In genomic region chr6:26193467-26194328, GRCh38 we compare ENCODE assay signal across 9 cellular contexts.
DNase-seq lines count a peak whose midpoint lies in the region; ATAC-seq and TF ChIP-seq lines count a peak whose summit lies in the region.
"Had no signal": no experiment of that assay in that cellular context is flagged by ENCODE, and none has a peak within 500 bp of the region (broad histone marks: within the 10 kb centered on the region; RNA-seq: fewer than 3 reads in every experiment).

No MANE protein-coding gene starts in this region.

- H3K27me3 ChIP-seq in A673 (replicated peaks; ENCODE audit: insufficient read depth, low read depth, low read length, poor library complexity) (no peaks in the 10 kb centered on the region), mesendoderm (ENCODE audit: insufficient read depth, low read length, poor library complexity) (no peaks in the 10 kb centered on the region), upper lobe of right lung (peaks cover 13% of the 10 kb centered on the region)

- TF ChIP-seq CTCF in A673 (conservative IDR thresholded peaks at IDR 0.05; ENCODE audit: low read depth, low read length) (no peak), WTC11 (IDR thresholded peaks at IDR 0.05) (no peak), upper lobe of right lung (IDR thresholded peaks at IDR 0.05) (no peak)

- BruUV-seq in A673 (replicated peaks; lab: Mats Ljungman, UMichigan) = no TSS peak

- WGBS in mesendoderm (ENCODE audit: extremely low coverage, insufficient coverage, low lambda C conversion rate) = no CpG with 5 or more reads among the region's 1 CpG

- H3K23ac ChIP-seq in mesendoderm (ENCODE audit: low read length) = no peak overlapping the region

- ATAC-seq in WTC11 (no peak), upper lobe of right lung (no peak)

- H3K9me3 ChIP-seq in A673 (ENCODE audit: low read depth, low read length, poor library complexity, severe bottlenecking) (no peaks in the 10 kb centered on the region), upper lobe of right lung (no peaks in the 10 kb centered on the region)

- H3K27me3 Mint-ChIP-seq in WTC11 (ENCODE audit: low read depth) = no peaks in the 10 kb centered on the region

- H3K4me1 ChIP-seq in A673 (ENCODE audit: insufficient read depth, low read length, poor library complexity, severe bottlenecking) (peaks cover 3% of the 10 kb centered on the region), mesendoderm (ENCODE audit: control insufficient read depth, low read depth, low read length) (no peaks in the 10 kb centered on the region), upper lobe of right lung (no peaks in the 10 kb centered on the region)

- H3K27ac Mint-ChIP-seq in WTC11 = peak overlapping the region; percentile 69

- no peak overlapping the region for H3K4me2 ChIP-seq in mesendoderm (ENCODE audit: low read length)

- CTCF ChIA-PET in A673 (lab: Charles Lee) (no interaction called here), WTC11 (lab: Charles Lee) (no interaction called here)

- H3K4ac ChIP-seq in mesendoderm (ENCODE audit: low read depth, low read length) = no peak overlapping the region

- peaks cover 10% of the 10 kb centered on the region for H3K36me3 Mint-ChIP-seq in WTC11

- peaks cover 33% of the 10 kb centered on the region for H3K4me1 Mint-ChIP-seq in WTC11

- H2BK120ac ChIP-seq in mesendoderm (ENCODE audit: low read depth, low read length) = no peak overlapping the region

- H4K5ac ChIP-seq in mesendoderm (ENCODE audit: low read length) = no peak overlapping the region

- H2BK5ac ChIP-seq in mesendoderm (ENCODE audit: low read length) = peak overlapping the region; percentile 28

- no peak overlapping the region for H3K9ac ChIP-seq in mesendoderm (ENCODE audit: low read length)

- H3K79me1 ChIP-seq in mesendoderm (ENCODE audit: low read length) = no peaks in the 10 kb centered on the region

- DNase-seq in A673 (ENCODE audit: low spot score) = no peak
- DNase-seq in WTC11 (ENCODE audit: low spot score) = no peak
- DNase-seq in mesendoderm = no peak
- DNase-seq in NCI-H128 (lab: John Stamatoyannopoulos, UW; ENCODE audit: unreplicated experiment) = no peak
- no peak for DNase-seq in substantia nigra (lab: John Stamatoyannopoulos, UW)
- DNase-seq in upper lobe of right lung = no peak
- DNase-seq in AG08395 (ENCODE audit: low spot score) = no peak
- DNase-seq: activated CD4-positive, alpha-beta T cell treated with anti-CD3 and anti-CD28 coated beads, Interleukin-2, amount 50 U/mL, for 48 hours had no signal

- H3K4me3 ChIP-seq in A673 (ENCODE audit: low read depth, low read length, poor library complexity, severe bottlenecking) = peak overlapping the region; percentile 63
- no peak overlapping the region for H3K4me3 ChIP-seq in mesendoderm (ENCODE audit: low read length)
- no peak overlapping the region for H3K4me3 ChIP-seq in upper lobe of right lung

- POLR2A ChIA-PET in A673 (lab: Charles Lee; ENCODE audit: low non-redundant PET) = interaction anchor here (0.6 kb wide), 1 partner anchor 33 kb away, joined by 14 read pairs; no protein-coding TSS in a partner anchor
- POLR2A ChIA-PET in WTC11 (lab: Charles Lee) = interaction anchor here (0.9 to 7.9 kb wide), 7 partner anchors 8 to 79 kb away, joined by 3 to 471 read pairs (median 4); a partner anchor contains a TSS

- H3K27ac ChIP-seq in A673 (ENCODE audit: low read depth, low read length, poor library complexity, severe bottlenecking) (peak overlapping the region; percentile 87), mesendoderm (ENCODE audit: low read depth, low read length) (no peak overlapping the region), substantia nigra (ENCODE audit: low read depth, low read length, poor library complexity, severe bottlenecking) (no peak overlapping the region), upper lobe of right lung (no peak overlapping the region)

- intact Hi-C loops in A673 (cut with micrococcal nuclease; ENCODE audit: unreplicated experiment) (no loop called here), upper lobe of right lung (cut with DNase I) (no loop called here)

- H3K9me3 Mint-ChIP-seq in WTC11 = no peaks in the 10 kb centered on the region

- H3K56ac ChIP-seq in mesendoderm (ENCODE audit: low read length) = no peak overlapping the region

- H3K4me3 Mint-ChIP-seq in WTC11 = no peak overlapping the region

- no peaks in the 10 kb centered on the region for H3K36me3 ChIP-seq in A673 (ENCODE audit: insufficient read depth, low read length, poor library complexity, severe bottlenecking)
- no peaks in the 10 kb centered on the region for H3K36me3 ChIP-seq in mesendoderm (ENCODE audit: control insufficient read depth, insufficient read depth, low read length)
- no peaks in the 10 kb centered on the region for H3K36me3 ChIP-seq in upper lobe of right lung

- H4K8ac ChIP-seq in mesendoderm (ENCODE audit: low read depth, low read length) = no peak overlapping the region

- H2AK5ac ChIP-seq in mesendoderm (ENCODE audit: low read length) = no peak overlapping the region

- H2BK15ac ChIP-seq in mesendoderm (replicated peaks; ENCODE audit: low read depth) = no peak overlapping the region

- peak; percentile 24 for TF ChIP-seq POLR2A in GM19099 (IDR thresholded peaks at IDR 0.05; ENCODE audit: extremely low read depth, insufficient read length, low read depth)

- no peak overlapping the region for H3K18ac ChIP-seq in mesendoderm (ENCODE audit: low read length)

- peaks cover 3% of the 10 kb centered on the region for H3K79me2 ChIP-seq in mesendoderm (ENCODE audit: control insufficient read depth, insufficient read depth, low read length)

TF ChIP-seq in WTC11, 78 proteins besides CTCF, POLR2A, EP300 and RAD21:
- no peak for TF ChIP-seq USF2 (CRISPR knock-in tag; IDR thresholded peaks at IDR 0.05)
- no peak for TF ChIP-seq NR3C1 (CRISPR knock-in tag; conservative IDR thresholded peaks at IDR 0.05; ENCODE audit: low read depth)
- TF ChIP-seq, protein P1, sequence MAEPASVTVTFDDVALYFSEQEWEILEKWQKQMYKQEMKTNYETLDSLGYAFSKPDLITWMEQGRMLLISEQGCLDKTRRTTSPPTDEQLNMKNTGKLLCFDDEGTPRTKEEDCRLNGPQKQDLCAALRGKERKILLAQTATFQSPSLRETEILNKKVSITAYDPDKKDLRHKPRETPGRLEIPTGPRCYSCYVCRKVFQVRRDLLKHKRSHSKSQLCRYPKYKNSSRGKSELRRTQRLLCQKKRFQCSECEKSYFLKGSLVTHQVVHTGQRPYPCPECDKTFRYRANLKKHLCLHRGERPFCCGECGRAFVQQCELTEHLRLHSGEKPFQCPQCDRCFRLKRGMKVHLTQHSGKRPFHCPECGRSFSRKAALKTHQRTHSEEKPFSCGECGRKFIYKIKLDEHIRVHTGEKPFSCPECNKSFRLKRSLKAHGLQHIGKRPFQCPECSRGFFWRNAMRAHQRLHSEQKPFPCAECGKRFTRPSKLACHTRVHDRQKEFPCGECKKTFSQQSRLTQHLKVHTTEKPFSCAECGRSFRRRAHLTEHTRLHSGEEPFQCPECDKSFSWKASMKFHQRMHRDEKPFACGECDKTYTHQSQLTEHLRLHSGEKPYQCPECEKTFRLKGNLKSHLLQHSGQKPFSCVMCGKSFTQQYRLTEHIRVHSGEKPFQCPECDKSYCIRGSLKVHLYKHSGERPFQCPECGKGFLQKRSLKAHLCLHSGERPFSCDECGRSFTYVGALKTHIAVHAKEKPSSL (CRISPR knock-in tag; conservative IDR thresholded peaks at IDR 0.05) = no peak
